In the genomic region with DNA sequence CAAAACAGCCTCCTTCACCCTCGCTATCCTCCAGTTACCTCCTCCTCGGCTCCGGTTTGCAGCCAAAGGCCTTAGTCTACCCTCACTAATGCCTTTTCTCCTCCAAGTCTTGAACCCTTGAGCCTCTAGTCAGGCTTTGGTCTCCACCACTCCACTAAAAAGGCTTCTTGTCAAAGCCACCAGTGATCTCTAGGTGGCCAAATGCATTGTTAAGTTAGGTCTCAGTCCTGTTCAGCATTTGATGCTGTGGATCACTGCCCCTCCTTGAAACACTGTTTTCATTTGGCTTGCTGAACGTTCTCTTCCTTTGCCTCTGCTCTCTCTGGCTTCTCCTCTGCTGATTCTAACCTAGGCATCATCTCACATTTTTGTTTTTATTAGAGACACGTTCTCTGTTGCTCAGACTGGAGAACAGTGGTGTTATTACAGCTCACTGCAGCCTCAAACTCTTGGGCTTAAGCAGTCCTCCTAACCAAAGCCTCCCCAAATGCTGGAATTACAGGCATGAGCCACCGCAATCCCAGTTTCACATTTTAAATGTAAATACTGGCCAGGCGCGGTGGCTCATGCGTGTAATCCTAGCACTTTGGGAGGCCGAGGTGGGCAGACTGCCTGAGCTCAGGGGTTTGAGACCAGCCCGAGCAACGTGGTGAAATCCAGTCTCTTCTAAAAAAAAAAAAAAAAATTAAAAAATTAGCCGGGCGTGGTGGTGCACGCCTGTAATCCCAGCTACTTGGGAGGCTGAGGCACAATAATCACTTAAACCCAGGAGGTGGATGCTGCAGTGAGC, we compare ENCODE assay signal across 8 cellular contexts.
DNase-seq lines count a peak whose midpoint lies in the region; ATAC-seq and TF ChIP-seq lines count a peak whose summit lies in the region.

No MANE protein-coding gene starts in this region.

- in situ Hi-C loops in astrocyte of the cerebellum (cut with HindIII; ENCODE audit: low sequenced_read_pairs) = no loop called here

- ATAC-seq in GM21390 (IDR thresholded peaks at IDR 0.05; ENCODE audit: unreplicated experiment) = no peak

- H3K9ac ChIP-seq in mucosa of rectum (ENCODE audit: low read depth in 1 of 2, low read length in 2 of 2) = peak overlapping the region in 1 of 2 donors; percentile 97

- no peaks in the 10 kb centered on the region for H3K27me3 ChIP-seq in mucosa of rectum (ENCODE audit: control insufficient read depth in 2 of 2, insufficient read depth in 2 of 2, low read length in 2 of 2)

- DNase-seq in AG04449 (ENCODE audit: low read depth, low spot score) = no peak
- DNase-seq in HFF-Myc (ENCODE audit: extremely low read depth, low read depth) = no peak
- DNase-seq in astrocyte of the cerebellum (ENCODE audit: low read depth) = no peak
- no peak for DNase-seq in COLO668 (lab: John Stamatoyannopoulos, UW; ENCODE audit: unreplicated experiment)
- no peak for DNase-seq in NCI-H1092 treated with DMSO at 0.1 percent for 48 hours (lab: John Stamatoyannopoulos, UW)
- no peak for DNase-seq in C1 segment of cervical spinal cord (lab: John Stamatoyannopoulos, UW)

- no peak overlapping the region for H3K27ac ChIP-seq in mucosa of rectum (ENCODE audit: low read depth in 2 of 2, low read length in 2 of 2)

- peaks cover 7 to 8% of the 10 kb centered on the region in 2 donors for H3K4me1 ChIP-seq in mucosa of rectum (ENCODE audit: control insufficient read depth in 2 of 2, insufficient read depth in 2 of 2, low read length in 2 of 2)

- CTCF ChIA-PET in AG04449 (lab: Yijun Ruan, JAX) = interaction anchor here (1.1 to 1.7 kb wide), 8 partner anchors 8 to 64 kb away, joined by 3 to 7 read pairs (median 4); a partner anchor contains a TSS

- H3K4me3 ChIP-seq in AG04449 (ENCODE audit: low read depth, low read length) = peak overlapping the region; percentile 63
- H3K4me3 ChIP-seq in HFF-Myc (replicated peaks; ENCODE audit: low read depth, low read length) = peak overlapping the region; percentile 60
- peak overlapping the region; percentile 72 for H3K4me3 ChIP-seq in astrocyte of the cerebellum (ENCODE audit: low read depth, low read length)
- peak overlapping the region; percentile 59 to 93 for H3K4me3 ChIP-seq in mucosa of rectum (ENCODE audit: low read length in 2 of 2)

- H3K36me3 ChIP-seq in mucosa of rectum (ENCODE audit: control insufficient read depth in 2 of 2, insufficient read depth in 2 of 2, low read length in 2 of 2) = peaks cover 4 to 10% of the 10 kb centered on the region in 2 donors

- TF ChIP-seq CTCF in AG04449 (IDR thresholded peaks at IDR 0.05; ENCODE audit: insufficient read depth, low read length, missing control alignments) = no peak
- TF ChIP-seq CTCF in HFF-Myc (IDR thresholded peaks at IDR 0.05; ENCODE audit: low read depth, low read length, missing control alignments) = no peak
- no peak for TF ChIP-seq CTCF in astrocyte of the cerebellum (IDR thresholded peaks at IDR 0.05; ENCODE audit: low read depth, low read length, missing control alignments)

- POLR2A ChIA-PET in AG04449 (lab: Yijun Ruan, JAX) = interaction anchor here (1.0 to 1.1 kb wide), 2 partner anchors 14 to 17 kb away, joined by 3 read pairs; no protein-coding TSS in a partner anchor

- H3K9me3 ChIP-seq in mucosa of rectum (ENCODE audit: control insufficient read depth in 2 of 2, low read length in 2 of 2) = no peaks in the 10 kb centered on the region
